ENCODE assay signal across 28 cellular contexts in the genomic region with DNA sequence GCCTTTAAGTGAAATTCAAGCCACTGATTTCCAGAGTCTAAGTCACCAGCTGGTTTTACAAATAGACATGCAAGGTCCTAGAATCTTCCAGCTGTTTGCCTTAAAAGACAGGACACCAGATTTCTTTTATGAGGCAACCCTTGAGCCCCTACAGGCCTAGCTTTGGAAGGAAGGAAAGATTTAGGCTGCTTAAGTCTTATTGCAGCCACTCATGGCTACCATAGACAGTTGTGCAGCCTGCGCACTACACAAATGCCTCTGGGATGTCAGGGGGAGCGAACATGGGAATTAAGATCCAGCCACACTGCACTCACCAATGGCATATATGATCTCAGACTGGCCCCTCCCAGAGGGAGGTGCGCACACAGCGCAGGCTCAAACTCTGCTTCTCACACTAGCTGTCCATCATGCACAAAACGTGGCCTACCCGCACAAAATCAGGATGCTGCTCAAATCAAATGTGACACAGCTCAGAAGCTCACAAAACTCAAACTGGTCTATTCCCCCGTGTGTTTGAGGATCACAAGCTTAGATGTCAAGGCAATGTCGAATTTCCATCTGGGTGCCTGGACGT. TPM values are rescaled to one million over a fixed set of nuclear protein-coding genes. Genes with fewer than 3 reads are reported as not detected.
DNase-seq lines count a peak whose midpoint lies in the region; ATAC-seq and TF ChIP-seq lines count a peak whose summit lies in the region.
"Had no signal": no experiment of that assay in that cellular context is flagged by ENCODE, and none has a peak within 500 bp of the region (broad histone marks: within the 10 kb centered on the region; RNA-seq: fewer than 3 reads in every experiment).

No MANE protein-coding gene starts in this region.

- no peaks in the 10 kb centered on the region for H3K27me3 ChIP-seq in H7 (ENCODE audit: control insufficient read depth, insufficient read depth, low read length)
- H3K27me3 ChIP-seq in psoas muscle (ENCODE audit: insufficient read depth in 3 of 3, low read length in 2 of 3) = no peaks in the 10 kb centered on the region
- H3K27me3 ChIP-seq: breast epithelium, gastroesophageal sphincter, upper lobe of right lung had no signal

- no peaks in the 10 kb centered on the region for H3K9me3 ChIP-seq in psoas muscle
- H3K9me3 ChIP-seq: upper lobe of right lung had no signal

- TF ChIP-seq CTCF in RWPE1 (conservative IDR thresholded peaks at IDR 0.05; ENCODE audit: low read depth) (no peak), fibroblast of villous mesenchyme (IDR thresholded peaks at IDR 0.05; ENCODE audit: insufficient read depth, low read depth, low read length) (no peak), psoas muscle (IDR thresholded peaks at IDR 0.05) (no peak)

- DNase-seq in H7 = peak; percentile 23
- DNase-seq in RWPE1 (ENCODE audit: low spot score) = no peak
- DNase-seq in fibroblast of villous mesenchyme (ENCODE audit: low read depth) = peak; percentile 64
- no peak for DNase-seq in psoas muscle
- DNase-seq in NCI-H345 treated with DMSO at 0.1 percent for 48 hours (lab: John Stamatoyannopoulos, UW; ENCODE audit: unreplicated experiment) = no peak
- no peak for DNase-seq in GM19238 (ENCODE audit: insufficient read length, low spot score)
- DNase-seq in pons (ENCODE audit: low spot score) = no peak
- DNase-seq: activated naive CD4-positive, alpha-beta T cell treated with anti-CD3 and anti-CD28 coated beads for 36 hours; effector memory CD8-positive, alpha-beta T cell; NCI-H1092; NCI-H1694 treated with DMSO at 0.1 percent for 48 hours; NCI-H510A treated with DMSO at 0.1 percent for 48 hours; retina; SHP77 treated with DMSO at 0.1 percent for 48 hours; stimulated activated CD4-positive, alpha-beta T cell treated with anti-CD3 and anti-CD28 coated beads, Interleukin-2, amount 100 ng/mL, for 48 hours; substantia nigra; upper lobe of right lung had no signal

- peak overlapping the region; percentile 68 for H3K27ac ChIP-seq in RWPE1
- H3K27ac ChIP-seq in psoas muscle = peak overlapping the region; percentile 73
- H3K27ac ChIP-seq: breast epithelium, gastroesophageal sphincter, upper lobe of right lung had no signal

- WGBS in psoas muscle, 3 donors = 50 to 74% (median 64%) methylated on average over 9 of the region's 9 CpGs

- H3K4me1 ChIP-seq in psoas muscle = peaks cover 15% of the 10 kb centered on the region
- H3K4me1 ChIP-seq: breast epithelium, gastroesophageal sphincter, upper lobe of right lung had no signal

- H3K36me3 ChIP-seq in H7 (replicated peaks; ENCODE audit: control insufficient read depth, insufficient read depth, low read length) = no peaks in the 10 kb centered on the region
- H3K36me3 ChIP-seq in psoas muscle (ENCODE audit: insufficient read depth in 1 of 2, low read depth in 1 of 2) = no peaks in the 10 kb centered on the region
- H3K36me3 ChIP-seq: breast epithelium, gastroesophageal sphincter, upper lobe of right lung had no signal

- intact Hi-C loops in psoas muscle (cut with DNase I) = no loop called here

- POLR2A ChIA-PET in RWPE1 (lab: Yijun Ruan, JAX; ENCODE audit: low non-redundant PET) = no interaction called here

- CTCF ChIA-PET in RWPE1 (lab: Yijun Ruan, JAX) = interaction anchor here (0.6 to 0.7 kb wide), 2 partner anchors 40 to 71 kb away, joined by 3 to 7 read pairs; no protein-coding TSS in a partner anchor

- no peak overlapping the region for H3K4me3 ChIP-seq in H7 (ENCODE audit: insufficient read depth, low read depth, low read length)
- H3K4me3 ChIP-seq in fibroblast of villous mesenchyme (ENCODE audit: low read depth, low read length) = no peak overlapping the region
- no peak overlapping the region for H3K4me3 ChIP-seq in psoas muscle
- H3K4me3 ChIP-seq: breast epithelium, coronary artery, gastroesophageal sphincter, upper lobe of right lung had no signal

- ATAC-seq in psoas muscle (peak; percentile 21 to 81 (median 67)), GM18909 (IDR thresholded peaks at IDR 0.05; ENCODE audit: poor library complexity, unreplicated experiment) (no peak)
- ATAC-seq: effector memory CD8-positive, alpha-beta T cell; gastroesophageal sphincter; natural killer cell treated with Interleukin-12 subunit alpha and Interleukin-12 subunit beta and Interleukin-15 and Interleukin-18, amount 100 ng/mL, for 72 hours; upper lobe of right lung; WTC11 had no signal

RNA-seq across cellular contexts. Expression of gene MYL10, which starts 42.8 kb away (rescaled TPM):
- total RNA-seq in H7 (2014; rRNA removed; shearing (Covaris generic)) = not detected in 2 replicates
- not detected in 2 replicates for total RNA-seq in fibroblast of villous mesenchyme
- not detected for total RNA-seq in psoas muscle
- 1 to 10 TPM in 1 of 3 donors, under 1 TPM in 1, not detected in 1; 0.23 to 4.4 TPM for polyA plus RNA-seq in psoas muscle
- total RNA-seq: activated naive CD4-positive, alpha-beta T cell treated with anti-CD3 and anti-CD28 coated beads for 36 hours; breast epithelium; Daoy; gastroesophageal sphincter; lower leg skin; natural killer cell treated with Interleukin-12 subunit alpha and Interleukin-12 subunit beta and Interleukin-15 and Interleukin-18, amount 100 ng/mL, for 72 hours; osteocyte; upper lobe of right lung; WTC11 had no signal
- polyA plus RNA-seq: CD14-positive monocyte, esophagus had no signal

Comparison
In these comparisons a context has a peak if more than half of its experiments do, and no peak if none do; other contexts are left out.
1. DNase-seq: peak in H7 (single experiment) and fibroblast of villous mesenchyme (single experiment); none in RWPE1 (single experiment), psoas muscle (0 of 2), NCI-H345 treated with DMSO at 0.1 percent for 48 hours (single experiment), GM19238 (single experiment) and pons (single experiment).